In genomic region chr12:65778268-65779090, GRCh38 we compare ENCODE assay signal across 15 cellular contexts. TPM values are rescaled to one million over a fixed set of nuclear protein-coding genes. Genes with fewer than 3 reads are reported as not detected.
DNase-seq lines count a peak whose midpoint lies in the region; ATAC-seq and TF ChIP-seq lines count a peak whose summit lies in the region.
"Had no signal": no experiment of that assay in that cellular context is flagged by ENCODE, and none has a peak within 500 bp of the region (broad histone marks: within the 10 kb centered on the region; RNA-seq: fewer than 3 reads in every experiment).

No MANE protein-coding gene starts in this region.

- H3K14ac ChIP-seq in IMR-90 (replicated peaks; ENCODE audit: low read depth, low read length) = peak overlapping the region; percentile 75; the same call in 1 of the 2 replicates

- H4K5ac ChIP-seq in IMR-90 (ENCODE audit: low read depth, low read length) = no peak overlapping the region

- H3K4me3 ChIP-seq in IMR-90 (ENCODE audit: insufficient read depth, low read depth, low read length) = no peak overlapping the region
- H3K4me3 ChIP-seq in endodermal cell (ENCODE audit: low read length) = no peak overlapping the region
- H3K4me3 ChIP-seq: esophagus squamous epithelium had no signal

- peak overlapping the region; percentile 78; the same call in 1 of the 2 replicates for H2AK5ac ChIP-seq in IMR-90 (ENCODE audit: low read depth, low read length)

- H3K4me3 Mint-ChIP-seq in endodermal cell (no peak overlapping the region), mesothelial cell of epicardium (no peak overlapping the region)
- no peak overlapping the region for H3K4me3 Mint-ChIP-seq in activated T-helper 1 cell treated with anti-CD3 and anti-CD28 coated beads, Interleukin-12 subunit alpha, Interleukin-12 subunit beta, Interleukin-2, Interleukin-4 antibody, amounts not matched to agents 30 ng/mL and 10 ng/mL and 1 ng/mL, durations not matched to agents 14 hours and 24 hours and 36 hours
- H3K4me3 Mint-ChIP-seq: activated T-helper 17 cell treated with anti-CD3 and anti-CD28 coated beads, Interleukin-2, amount 50 U/mL, for 72 hours; CD4-positive, CD25-positive, alpha-beta regulatory T cell; IgD-negative memory B cell had no signal

- no peak overlapping the region for H2AFZ ChIP-seq in IMR-90 (replicated peaks; ENCODE audit: low read length, poor library complexity)

- peak overlapping the region; percentile 80; the same call in 1 of the 3 replicates for H2BK15ac ChIP-seq in IMR-90 (ENCODE audit: low read depth, low read length)

- no TSS peak for BruUV-seq in IMR-90 (replicated peaks; lab: Mats Ljungman, UMichigan)

- peak overlapping the region; percentile 48; the same call in 1 of the 2 replicates for H4K91ac ChIP-seq in IMR-90 (ENCODE audit: insufficient read depth, low read depth, low read length)

- H3K9ac ChIP-seq in IMR-90 (ENCODE audit: low read depth, low read length) (no peak overlapping the region), endodermal cell (ENCODE audit: extremely low read depth, low read length, poor library complexity, severe bottlenecking) (peak overlapping the region; percentile 3)

- no peak for ATAC-seq in IMR-90 (ENCODE audit: low read depth)
- ATAC-seq in activated CD4-positive, CD25-positive, alpha-beta regulatory T cell treated with anti-CD3 and anti-CD28 coated beads, Interleukin-2, amount 50 U/mL, for 24 hours = no peak
- no peak for ATAC-seq in GM21717 (IDR thresholded peaks at IDR 0.05; ENCODE audit: unreplicated experiment)
- ATAC-seq: activated T-helper 17 cell treated with anti-CD3 and anti-CD28 coated beads, Interleukin-2, amount 50 U/mL, for 72 hours had no signal

- TF ChIP-seq POLR2A in IMR-90 (IDR thresholded peaks at IDR 0.05; ENCODE audit: low read depth, low read length) = no peak

- no peak for TF ChIP-seq RAD21 in IMR-90 (IDR thresholded peaks at IDR 0.05; ENCODE audit: low read length)

- H3K36me3 ChIP-seq in IMR-90 (ENCODE audit: control insufficient read depth, insufficient read depth, low read length) (no peaks in the 10 kb centered on the region), endodermal cell (ENCODE audit: control insufficient read depth, insufficient read depth, low read length) (no peaks in the 10 kb centered on the region)
- H3K36me3 ChIP-seq: esophagus squamous epithelium had no signal

- CTCF ChIA-PET in IMR-90 (lab: Yijun Ruan, JAX) = no interaction called here

- H3K27ac ChIP-seq in IMR-90 (ENCODE audit: insufficient read depth, low read length) (no peak overlapping the region), endodermal cell (ENCODE audit: low read depth, low read length) (no peak overlapping the region)
- H3K27ac ChIP-seq: esophagus squamous epithelium had no signal

- H3K9me3 Mint-ChIP-seq in endodermal cell = peaks cover 22% of the 10 kb centered on the region
- H3K9me3 Mint-ChIP-seq in mesothelial cell of epicardium = peaks cover 16% of the 10 kb centered on the region
- peaks cover 3% of the 10 kb centered on the region for H3K9me3 Mint-ChIP-seq in activated T-helper 1 cell treated with anti-CD3 and anti-CD28 coated beads, Interleukin-12 subunit alpha, Interleukin-12 subunit beta, Interleukin-2, Interleukin-4 antibody, amounts not matched to agents 30 ng/mL and 10 ng/mL and 1 ng/mL, durations not matched to agents 14 hours and 24 hours and 36 hours

- peak overlapping the region; percentile 4 to 81; a peak in 1 of 4 replicates for H4K8ac ChIP-seq in IMR-90 (ENCODE audit: low read depth in 2 of 2, low read length in 2 of 2)

- peak overlapping the region; percentile 61; the same call in 1 of the 2 replicates for H3K56ac ChIP-seq in IMR-90 (ENCODE audit: extremely low read depth, insufficient read depth, low read length)

- in situ Hi-C loops in IMR-90 (cut with MboI; ENCODE audit: low sequenced_read_pairs) = no loop called here

- H3K18ac ChIP-seq in IMR-90 (ENCODE audit: low read depth, low read length) = no peak overlapping the region; the same call in 1 of the 2 replicates

- H3K79me1 ChIP-seq in IMR-90 (ENCODE audit: low read depth in 1 of 2, low read length in 2 of 2) = no peaks in the 10 kb centered on the region

- no peak overlapping the region for H2BK5ac ChIP-seq in IMR-90 (ENCODE audit: low read depth, low read length, poor library complexity, severe bottlenecking)

- intact Hi-C loops in IMR-90 (cut with micrococcal nuclease) = no loop called here
- intact Hi-C loops in activated T-helper 1 cell treated with anti-CD3 and anti-CD28 coated beads, Interleukin-12 subunit alpha, Interleukin-12 subunit beta, Interleukin-2, Interleukin-4 antibody, amounts not matched to agents 30 ng/mL and 10 ng/mL and 1 ng/mL, durations not matched to agents 14 hours and 24 hours and 36 hours (cut with micrococcal nuclease) = no loop called here

- no peak overlapping the region; the same call in 1 of the 2 replicates for H3K4me2 ChIP-seq in IMR-90 (ENCODE audit: low read depth, low read length)

- DNase-seq in AG20443 (ENCODE audit: low spot score) (peak; percentile 55), IMR-90 (peak; percentile 73), endodermal cell (no peak), mesothelial cell of epicardium (ENCODE audit: low spot score in 2 of 2, unreplicated experiment in 2 of 2) (no peak), hypothalamus (lab: John Stamatoyannopoulos, UW) (no peak)
- no peak for DNase-seq in activated T-helper 1 cell treated with anti-CD3 and anti-CD28 coated beads, Interleukin-12 subunit alpha, Interleukin-12 subunit beta, Interleukin-2, Interleukin-4 antibody, amounts not matched to agents 30 ng/mL and 10 ng/mL and 1 ng/mL, durations not matched to agents 14 hours and 24 hours and 36 hours (ENCODE audit: low spot score)
- DNase-seq: activated CD4-positive, alpha-beta T cell treated with anti-CD3 and anti-CD28 coated beads for 1 hour; CD4-positive, CD25-positive, alpha-beta regulatory T cell; esophagus squamous epithelium; NCI-H1417 treated with DMSO at 0.1 percent for 48 hours; NCI-H774 had no signal

- peak overlapping the region; percentile 89; the same call in 1 of the 2 replicates for H2BK20ac ChIP-seq in IMR-90 (ENCODE audit: low read depth, low read length)

- H3K4me1 Mint-ChIP-seq in endodermal cell = peaks cover 12% of the 10 kb centered on the region
- H3K4me1 Mint-ChIP-seq in mesothelial cell of epicardium = peaks cover 11% of the 10 kb centered on the region
- H3K4me1 Mint-ChIP-seq in activated T-helper 1 cell treated with anti-CD3 and anti-CD28 coated beads, Interleukin-12 subunit alpha, Interleukin-12 subunit beta, Interleukin-2, Interleukin-4 antibody, amounts not matched to agents 30 ng/mL and 10 ng/mL and 1 ng/mL, durations not matched to agents 14 hours and 24 hours and 36 hours (ENCODE audit: low read depth) = no peaks in the 10 kb centered on the region
- H3K4me1 Mint-ChIP-seq: activated T-helper 17 cell treated with anti-CD3 and anti-CD28 coated beads, Interleukin-2, amount 50 U/mL, for 72 hours; CD4-positive, CD25-positive, alpha-beta regulatory T cell; IgD-negative memory B cell had no signal

- H3K27me3 Mint-ChIP-seq in endodermal cell (ENCODE audit: insufficient read depth) (no peaks in the 10 kb centered on the region), mesothelial cell of epicardium (ENCODE audit: low read depth) (no peaks in the 10 kb centered on the region)
- peaks cover 13% of the 10 kb centered on the region for H3K27me3 Mint-ChIP-seq in activated T-helper 1 cell treated with anti-CD3 and anti-CD28 coated beads, Interleukin-12 subunit alpha, Interleukin-12 subunit beta, Interleukin-2, Interleukin-4 antibody, amounts not matched to agents 30 ng/mL and 10 ng/mL and 1 ng/mL, durations not matched to agents 14 hours and 24 hours and 36 hours (ENCODE audit: insufficient read depth)
- H3K27me3 Mint-ChIP-seq: CD4-positive, CD25-positive, alpha-beta regulatory T cell had no signal

- TF ChIP-seq CTCF in IMR-90 (conservative IDR thresholded peaks at IDR 0.05; ENCODE audit: low read depth, low read length) (no peak), endodermal cell (conservative IDR thresholded peaks at IDR 0.05) (no peak), mesothelial cell of epicardium (IDR thresholded peaks at IDR 0.05; ENCODE audit: unreplicated experiment) (no peak)

- H3K36me3 Mint-ChIP-seq in endodermal cell (ENCODE audit: low read depth) (peaks cover 5% of the 10 kb centered on the region), mesothelial cell of epicardium (no peaks in the 10 kb centered on the region)
- H3K36me3 Mint-ChIP-seq in activated T-helper 1 cell treated with anti-CD3 and anti-CD28 coated beads, Interleukin-12 subunit alpha, Interleukin-12 subunit beta, Interleukin-2, Interleukin-4 antibody, amounts not matched to agents 30 ng/mL and 10 ng/mL and 1 ng/mL, durations not matched to agents 14 hours and 24 hours and 36 hours (ENCODE audit: low read depth) = no peaks in the 10 kb centered on the region
- H3K36me3 Mint-ChIP-seq: CD4-positive, CD25-positive, alpha-beta regulatory T cell; IgD-negative memory B cell had no signal

- POLR2A ChIA-PET in IMR-90 (lab: Charles Lee; ENCODE audit: unreplicated experiment) = no interaction called here

- H4K20me1 ChIP-seq in IMR-90 (ENCODE audit: insufficient read depth, low read length) = no peaks in the 10 kb centered on the region; the same call in 1 of the 2 replicates

- WGBS in IMR-90 (ENCODE audit: extremely low coverage in 2 of 2, insufficient read length in 1 of 2), 2 experiments = no CpG with 5 or more reads among the region's 2 CpGs
- WGBS in endodermal cell (ENCODE audit: insufficient coverage in 1 of 2, insufficient read length in 1 of 2), 2 experiments = 71% methylated on average over 1 of the region's 2 CpGs; no CpG with 5 or more reads in 1 of the 2 experiments

- H3K27ac Mint-ChIP-seq in endodermal cell (peak overlapping the region; percentile 32), mesothelial cell of epicardium (peak overlapping the region; percentile 90)
- no peak overlapping the region for H3K27ac Mint-ChIP-seq in activated T-helper 1 cell treated with anti-CD3 and anti-CD28 coated beads, Interleukin-12 subunit alpha, Interleukin-12 subunit beta, Interleukin-2, Interleukin-4 antibody, amounts not matched to agents 30 ng/mL and 10 ng/mL and 1 ng/mL, durations not matched to agents 14 hours and 24 hours and 36 hours
- H3K27ac Mint-ChIP-seq: activated T-helper 17 cell treated with anti-CD3 and anti-CD28 coated beads, Interleukin-2, amount 50 U/mL, for 72 hours; CD4-positive, CD25-positive, alpha-beta regulatory T cell had no signal

- H2BK120ac ChIP-seq in IMR-90 (ENCODE audit: low read depth, low read length) = peak overlapping the region; percentile 94

- H2AK9ac ChIP-seq in IMR-90 (replicated peaks; ENCODE audit: low read depth, low read length, poor library complexity) = no peak overlapping the region

- peak overlapping the region; percentile 75 for H3K4ac ChIP-seq in IMR-90 (ENCODE audit: low read depth, low read length)

- no peak overlapping the region for H3K23ac ChIP-seq in IMR-90 (ENCODE audit: low read depth, low read length)

- H3K9me1 ChIP-seq in IMR-90 (ENCODE audit: insufficient read depth, low read length) = no peaks in the 10 kb centered on the region

- H3K27me3 ChIP-seq in IMR-90 (ENCODE audit: control insufficient read depth, insufficient read depth, low read length) (no peaks in the 10 kb centered on the region), endodermal cell (ENCODE audit: control insufficient read depth, insufficient read depth, low read length, poor library complexity, severe bottlenecking) (no peaks in the 10 kb centered on the region)

- dilution Hi-C loops in IMR-90 (cut with HindIII; ENCODE audit: low sequenced_read_pairs, unreplicated experiment) = no loop called here

- H3K9me3 ChIP-seq in IMR-90 (ENCODE audit: control insufficient read depth, insufficient read depth, low read length) (peaks cover 3% of the 10 kb centered on the region; the same call in 1 of the 2 replicates), endodermal cell (ENCODE audit: control insufficient read depth, low read length) (peaks cover 28% of the 10 kb centered on the region)

- H3K4me1 ChIP-seq in IMR-90 (ENCODE audit: control insufficient read depth, insufficient read depth, low read length) (no peaks in the 10 kb centered on the region; the same call in 1 of the 2 replicates), endodermal cell (ENCODE audit: control insufficient read depth, insufficient read depth, low read length) (peaks cover 4% of the 10 kb centered on the region)
- H3K4me1 ChIP-seq: esophagus squamous epithelium had no signal

RNA-seq across cellular contexts. Expression of gene HMGA2, which starts 45.8 kb away (rescaled TPM):
- total RNA-seq in IMR-90 (2012; rRNA removed) (72.4 and 130 TPM in 2 replicates), endodermal cell (100 to 1,000 TPM; 101 to 119 TPM), mesothelial cell of epicardium (205 to 231 TPM (median 220 TPM) in 3 replicates)
- 108 and 119 TPM in 2 replicates for polyA plus RNA-seq in IMR-90 (2012; rRNA removed)
- 84.5 and 106 TPM in 2 replicates for polyA plus RNA-seq in IMR-90 (2012; cell fraction: cytosol; rRNA removed)
- 141 and 145 TPM in 2 replicates for polyA plus RNA-seq in IMR-90 (2012; cell fraction: nucleus; rRNA removed; ENCODE audit: low replicate concordance)
- polyA plus RNA-seq in endodermal cell (2013, experiment 1 of 2) = 267 TPM
- polyA plus RNA-seq in endodermal cell (2013, experiment 2 of 2) = 307 TPM
- 0.03 TPM in 1 of 2 replicates, not detected in the other for total RNA-seq in activated T-helper 1 cell treated with anti-CD3 and anti-CD28 coated beads, Interleukin-12 subunit alpha, Interleukin-12 subunit beta, Interleukin-2, Interleukin-4 antibody, amounts not matched to agents 30 ng/mL and 10 ng/mL and 1 ng/mL, durations not matched to agents 14 hours and 24 hours and 36 hours
- total RNA-seq: activated T-helper 17 cell treated with anti-CD3 and anti-CD28 coated beads, Interleukin-2, amount 50 U/mL, for 72 hours had no signal
- polyA plus RNA-seq: CD4-positive, CD25-positive, alpha-beta regulatory T cell; IgD-negative memory B cell had no signal

Comparison
In these comparisons a context has a peak if more than half of its experiments do, and no peak if none do; other contexts are left out.
1. DNase-seq: peak in AG20443 (single experiment) and IMR-90 (single experiment); none in endodermal cell (single experiment), mesothelial cell of epicardium (0 of 2), activated T-helper 1 cell treated with anti-CD3 and anti-CD28 coated beads, Interleukin-12 subunit alpha, Interleukin-12 subunit beta, Interleukin-2, Interleukin-4 antibody, amounts not matched to agents 30 ng/mL and 10 ng/mL and 1 ng/mL, durations not matched to agents 14 hours and 24 hours and 36 hours (single experiment) and hypothalamus (0 of 51).
2. RNA of gene HMGA2, which starts 45.8 kb away (total RNA-seq): 205 to 231 TPM in mesothelial cell of epicardium, 101 to 119 TPM in endodermal cell and 72.4 to 130 TPM in IMR-90; 0.03 TPM in activated T-helper 1 cell treated with anti-CD3 and anti-CD28 coated beads, Interleukin-12 subunit alpha, Interleukin-12 subunit beta, Interleukin-2, Interleukin-4 antibody, amounts not matched to agents 30 ng/mL and 10 ng/mL and 1 ng/mL, durations not matched to agents 14 hours and 24 hours and 36 hours; every median in the first group is over 10 times any median in the second.